In genomic region chr6:7249946-7250643, GRCh38 we compare ENCODE assay signal across 21 cellular contexts.
DNase-seq lines count a peak whose midpoint lies in the region; ATAC-seq and TF ChIP-seq lines count a peak whose summit lies in the region.
"Had no signal": no experiment of that assay in that cellular context is flagged by ENCODE, and none has a peak within 500 bp of the region (broad histone marks: within the 10 kb centered on the region; RNA-seq: fewer than 3 reads in every experiment).

No MANE protein-coding gene starts in this region.

- H4K8ac ChIP-seq in IMR-90 (ENCODE audit: low read depth in 2 of 2, low read length in 2 of 2) = no peak overlapping the region
- H4K8ac ChIP-seq in mesendoderm (ENCODE audit: low read depth, low read length) = no peak overlapping the region

- H2BK5ac ChIP-seq in IMR-90 (ENCODE audit: low read depth, low read length, poor library complexity, severe bottlenecking) (no peak overlapping the region), mesendoderm (ENCODE audit: low read length) (no peak overlapping the region)

- H3K4me1 ChIP-seq in BLaER1 (peaks cover 54% of the 10 kb centered on the region), IMR-90 (ENCODE audit: control insufficient read depth, insufficient read depth, low read length) (no peaks in the 10 kb centered on the region), mesendoderm (ENCODE audit: control insufficient read depth, low read depth, low read length) (no peaks in the 10 kb centered on the region), Peyer's patch (no peaks in the 10 kb centered on the region)
- H3K4me1 ChIP-seq: breast epithelium had no signal

- H3K27me3 Mint-ChIP-seq in chondrocyte (ENCODE audit: low read depth) = no peaks in the 10 kb centered on the region
- H3K27me3 Mint-ChIP-seq: activated CD4-positive, alpha-beta T cell treated with anti-CD3 and anti-CD28 coated beads, Interleukin-2, amount 10 ng/mL, durations not matched to agents 7 days and 5 days; CD8-positive, alpha-beta memory T cell; T-cell had no signal

- H3K9me3 ChIP-seq in BLaER1 = no peaks in the 10 kb centered on the region
- no peaks in the 10 kb centered on the region for H3K9me3 ChIP-seq in IMR-90 (ENCODE audit: control insufficient read depth, insufficient read depth, low read length)
- H3K9me3 ChIP-seq in Peyer's patch = no peaks in the 10 kb centered on the region
- H3K9me3 ChIP-seq: breast epithelium, left ventricle myocardium inferior, neutrophil had no signal

- CTCF ChIA-PET in IMR-90 (lab: Yijun Ruan, JAX) = interaction anchor here (0.9 kb wide), 1 partner anchor 12 kb away, joined by 3 read pairs; no protein-coding TSS in a partner anchor

- H3K9ac ChIP-seq in BLaER1 (0 out of 2 replicates have a peak overlapping the region, but pooled peaks have one; percentile 38), IMR-90 (ENCODE audit: low read depth, low read length) (no peak overlapping the region), mesendoderm (ENCODE audit: low read length) (no peak overlapping the region)

- H2AK9ac ChIP-seq in IMR-90 (replicated peaks; ENCODE audit: low read depth, low read length, poor library complexity) = no peak overlapping the region

- TSS peak; percentile 49 for BruUV-seq in IMR-90 (replicated peaks; lab: Mats Ljungman, UMichigan)

- H3K14ac ChIP-seq in IMR-90 (replicated peaks; ENCODE audit: low read depth, low read length) = no peak overlapping the region

- no peak overlapping the region for H3K56ac ChIP-seq in IMR-90 (ENCODE audit: extremely low read depth, insufficient read depth, low read length)
- no peak overlapping the region for H3K56ac ChIP-seq in mesendoderm (ENCODE audit: low read length)

- no peaks in the 10 kb centered on the region for H3K9me3 Mint-ChIP-seq in chondrocyte (ENCODE audit: low read depth)
- H3K9me3 Mint-ChIP-seq: activated CD4-positive, alpha-beta T cell treated with anti-CD3 and anti-CD28 coated beads, Interleukin-2, amount 10 ng/mL, durations not matched to agents 7 days and 5 days; CD8-positive, alpha-beta memory T cell; T-cell had no signal

- H3K4me1 Mint-ChIP-seq in chondrocyte (ENCODE audit: low read depth) = no peaks in the 10 kb centered on the region
- H3K4me1 Mint-ChIP-seq: activated CD4-positive, alpha-beta T cell treated with anti-CD3 and anti-CD28 coated beads, Interleukin-2, amount 10 ng/mL, durations not matched to agents 7 days and 5 days; CD8-positive, alpha-beta memory T cell; T-cell had no signal

- H2BK15ac ChIP-seq in IMR-90 (ENCODE audit: low read depth, low read length) (no peak overlapping the region), mesendoderm (replicated peaks; ENCODE audit: low read depth) (no peak overlapping the region)

- peaks cover 18% of the 10 kb centered on the region for H3K36me3 Mint-ChIP-seq in chondrocyte (ENCODE audit: low read depth)

- H3K79me2 ChIP-seq in mesendoderm (ENCODE audit: control insufficient read depth, insufficient read depth, low read length) = no peaks in the 10 kb centered on the region

- H3K27me3 ChIP-seq in BLaER1 = no peaks in the 10 kb centered on the region
- H3K27me3 ChIP-seq in IMR-90 (ENCODE audit: control insufficient read depth, insufficient read depth, low read length) = no peaks in the 10 kb centered on the region
- H3K27me3 ChIP-seq in mesendoderm (ENCODE audit: insufficient read depth, low read length, poor library complexity) = no peaks in the 10 kb centered on the region
- H3K27me3 ChIP-seq in Peyer's patch = no peaks in the 10 kb centered on the region
- H3K27me3 ChIP-seq: breast epithelium, dorsolateral prefrontal cortex, neutrophil had no signal

- H4K5ac ChIP-seq in IMR-90 (ENCODE audit: low read depth, low read length) (no peak overlapping the region), mesendoderm (ENCODE audit: low read length) (no peak overlapping the region)

- TF ChIP-seq POLR2A in IMR-90 (IDR thresholded peaks at IDR 0.05; ENCODE audit: low read depth, low read length) (no peak), Peyer's patch (IDR thresholded peaks at IDR 0.05) (no peak)

- TF ChIP-seq CTCF in IMR-90 (conservative IDR thresholded peaks at IDR 0.05; ENCODE audit: low read depth, low read length) (no peak), chondrocyte (IDR thresholded peaks at IDR 0.05) (no peak), Peyer's patch (IDR thresholded peaks at IDR 0.05) (no peak)

- POLR2A ChIA-PET in IMR-90 (lab: Charles Lee; ENCODE audit: unreplicated experiment) = interaction anchor here (0.6 kb wide), 1 partner anchor 143 kb away, joined by 4 read pairs; no protein-coding TSS in a partner anchor

- no peak overlapping the region for H3K23ac ChIP-seq in IMR-90 (ENCODE audit: low read depth, low read length)
- H3K23ac ChIP-seq in mesendoderm (ENCODE audit: low read length) = no peak overlapping the region

- H2BK120ac ChIP-seq in IMR-90 (ENCODE audit: low read depth, low read length) (no peak overlapping the region), mesendoderm (ENCODE audit: low read depth, low read length) (no peak overlapping the region)

- in situ Hi-C loops in IMR-90 (cut with MboI; ENCODE audit: low sequenced_read_pairs) = loop anchor here (5.0 to 10.0 kb wide), 2 partner anchors 528 to 575 kb away; no protein-coding TSS in a partner anchor

- no peak for TF ChIP-seq RAD21 in IMR-90 (IDR thresholded peaks at IDR 0.05; ENCODE audit: low read length)

- H3K4me2 ChIP-seq in BLaER1 = peak overlapping the region; percentile 37
- H3K4me2 ChIP-seq in IMR-90 (ENCODE audit: low read depth, low read length) = no peak overlapping the region
- no peak overlapping the region for H3K4me2 ChIP-seq in mesendoderm (ENCODE audit: low read length)

- H2AK5ac ChIP-seq in IMR-90 (ENCODE audit: low read depth, low read length) = no peak overlapping the region
- H2AK5ac ChIP-seq in mesendoderm (ENCODE audit: low read length) = no peak overlapping the region

- DNase-seq in IMR-90 = peak; percentile 59
- DNase-seq in chondrocyte (ENCODE audit: low spot score) = no peak
- DNase-seq in mesendoderm = peak; percentile 66
- DNase-seq in Peyer's patch = no peak
- no peak for DNase-seq in NCI-H2196 (lab: John Stamatoyannopoulos, UW; ENCODE audit: unreplicated experiment)
- no peak for DNase-seq in hippocampal formation (lab: John Stamatoyannopoulos, UW)
- DNase-seq: activated CD4-positive, alpha-beta T cell treated with anti-CD3 and anti-CD28 coated beads, Interleukin-2, amount 10 ng/mL, durations not matched to agents 7 days and 5 days; activated effector memory CD4-positive, alpha-beta T cell treated with Interleukin-2 at 50 U/mL for 16 hours; CD8-positive, alpha-beta memory T cell; left ventricle myocardium inferior; MV-4-11; NCI-H2029; SHP77; stimulated activated CD4-positive, alpha-beta T cell treated with anti-CD3 and anti-CD28 coated beads, Interleukin-12 subunit alpha, Interleukin-12 subunit beta, amount 100 ng/mL, for 4 hours; T-cell had no signal

- H4K91ac ChIP-seq in IMR-90 (ENCODE audit: insufficient read depth, low read depth, low read length) = no peak overlapping the region

- H3K4ac ChIP-seq in IMR-90 (ENCODE audit: low read depth, low read length) (no peak overlapping the region), mesendoderm (ENCODE audit: low read depth, low read length) (no peak overlapping the region)

- H3K36me3 ChIP-seq in BLaER1 = peaks cover 68% of the 10 kb centered on the region
- peaks cover 46% of the 10 kb centered on the region for H3K36me3 ChIP-seq in IMR-90 (ENCODE audit: control insufficient read depth, insufficient read depth, low read length)
- H3K36me3 ChIP-seq in mesendoderm (ENCODE audit: control insufficient read depth, insufficient read depth, low read length) = peaks cover 9% of the 10 kb centered on the region
- peaks cover 0 to 69% (median 0%) of the 10 kb centered on the region in 3 donors for H3K36me3 ChIP-seq in Peyer's patch

- H3K27ac ChIP-seq in BLaER1 (0 out of 2 replicates have a peak overlapping the region, but pooled peaks have one; percentile 22), IMR-90 (ENCODE audit: insufficient read depth, low read length) (no peak overlapping the region), mesendoderm (ENCODE audit: low read depth, low read length) (no peak overlapping the region), Peyer's patch (no peak overlapping the region)
- H3K27ac ChIP-seq: breast epithelium, dorsolateral prefrontal cortex, left ventricle myocardium inferior, neutrophil had no signal

- H3K27ac Mint-ChIP-seq in chondrocyte (ENCODE audit: unreplicated experiment) = peak overlapping the region; percentile 41
- H3K27ac Mint-ChIP-seq: activated CD4-positive, alpha-beta T cell treated with anti-CD3 and anti-CD28 coated beads, Interleukin-2, amount 10 ng/mL, durations not matched to agents 7 days and 5 days; T-cell had no signal

- H3K4me3 ChIP-seq in BLaER1 = no peak overlapping the region
- no peak overlapping the region for H3K4me3 ChIP-seq in IMR-90 (ENCODE audit: insufficient read depth, low read depth, low read length)
- H3K4me3 ChIP-seq in mesendoderm (ENCODE audit: low read length) = no peak overlapping the region
- H3K4me3 ChIP-seq in Peyer's patch = no peak overlapping the region
- H3K4me3 ChIP-seq: breast epithelium, dorsolateral prefrontal cortex, left ventricle myocardium inferior had no signal

- dilution Hi-C loops in IMR-90 (cut with HindIII; ENCODE audit: low sequenced_read_pairs, unreplicated experiment) = no loop called here

- H2AFZ ChIP-seq in IMR-90 (replicated peaks; ENCODE audit: low read length, poor library complexity) = no peak overlapping the region

- WGBS in IMR-90 (ENCODE audit: extremely low coverage in 2 of 2, insufficient read length in 1 of 2), 2 experiments = 94% methylated on average over 2 of the region's 7 CpGs; no CpG with 5 or more reads in 1 of the 2 experiments
- no CpG with 5 or more reads among the region's 7 CpGs for WGBS in mesendoderm (ENCODE audit: extremely low coverage, insufficient coverage, low lambda C conversion rate)

- H3K18ac ChIP-seq in IMR-90 (ENCODE audit: low read depth, low read length) = no peak overlapping the region
- H3K18ac ChIP-seq in mesendoderm (ENCODE audit: low read length) = no peak overlapping the region

- intact Hi-C loops in IMR-90 (cut with micrococcal nuclease) = loop anchor here (10.0 kb wide), 1 partner anchor 335 kb away; no protein-coding TSS in a partner anchor

- H3K9me1 ChIP-seq in IMR-90 (ENCODE audit: insufficient read depth, low read length) = 0 out of 2 replicates have a peak, but pooled peaks cover 4% of the 10 kb centered on the region

- H3K79me1 ChIP-seq in IMR-90 (ENCODE audit: low read depth in 1 of 2, low read length in 2 of 2) (peaks cover 3 to 24% of the 10 kb centered on the region in 2 experiments; a peak in 1 of 4 replicates), mesendoderm (ENCODE audit: low read length) (peaks cover 1% of the 10 kb centered on the region)

- H3K4me3 Mint-ChIP-seq in chondrocyte (ENCODE audit: unreplicated experiment) = no peak overlapping the region
- H3K4me3 Mint-ChIP-seq: activated CD4-positive, alpha-beta T cell treated with anti-CD3 and anti-CD28 coated beads, Interleukin-2, amount 10 ng/mL, durations not matched to agents 7 days and 5 days; CD8-positive, alpha-beta memory T cell; T-cell had no signal

- peak; percentile 72 for ATAC-seq in IMR-90 (ENCODE audit: low read depth)
- no peak for ATAC-seq in GM21367 (IDR thresholded peaks at IDR 0.05; ENCODE audit: unreplicated experiment)
- ATAC-seq: HCT116, T-cell had no signal

- H4K20me1 ChIP-seq in BLaER1 (peaks cover 18% of the 10 kb centered on the region; the same call in 1 of the 2 replicates), IMR-90 (ENCODE audit: insufficient read depth, low read length) (peaks cover 11% of the 10 kb centered on the region)

- H2BK20ac ChIP-seq in IMR-90 (ENCODE audit: low read depth, low read length) = no peak overlapping the region

Comparison
In these comparisons a context has a peak if more than half of its experiments do, and no peak if none do; other contexts are left out.
1. DNase-seq: peak in IMR-90 (single experiment) and mesendoderm (single experiment); none in chondrocyte (single experiment), Peyer's patch (0 of 3), NCI-H2196 (single experiment) and hippocampal formation (0 of 2).